Comparison of ENCODE assay signal across 13 cellular contexts in genomic region chr4:38387348-38387747, GRCh38.
DNase-seq lines count a peak whose midpoint lies in the region; ATAC-seq and TF ChIP-seq lines count a peak whose summit lies in the region.
"Had no signal": no experiment of that assay in that cellular context is flagged by ENCODE, and none has a peak within 500 bp of the region (broad histone marks: within the 10 kb centered on the region; RNA-seq: fewer than 3 reads in every experiment).

No MANE protein-coding gene starts in this region.

- POLR2A ChIA-PET in WTC11 (lab: Charles Lee): interaction anchor here (0.5 kb wide), 1 partner anchor 58 kb away, joined by 3 read pairs; no protein-coding TSS in a partner anchor

- no peak overlapping the region for H3K27ac Mint-ChIP-seq in WTC11
- H3K27ac Mint-ChIP-seq: activated B cell treated with CpG ODN at 0.5 μM for 24 hours; activated naive CD8-positive, alpha-beta T cell treated with anti-CD3 and anti-CD28 coated beads for 36 hours had no signal

- no peaks in the 10 kb centered on the region for H3K27me3 Mint-ChIP-seq in WTC11 (ENCODE audit: low read depth)
- H3K27me3 Mint-ChIP-seq: activated naive CD8-positive, alpha-beta T cell treated with anti-CD3 and anti-CD28 coated beads for 36 hours had no signal

- DNase-seq in DMS79 treated with DMSO at 0.1 percent for 48 hours (lab: John Stamatoyannopoulos, UW) (peak; percentile 75), NCI-H69 (lab: John Stamatoyannopoulos, UW) (peak; percentile 51), fibroblast of peridontal ligament (ENCODE audit: extremely low read depth) (peak; percentile 87), pons (ENCODE audit: low spot score) (peak; percentile 15), WTC11 (ENCODE audit: low spot score) (no peak), T1000 (lab: John Stamatoyannopoulos, UW) (no peak)
- DNase-seq: activated B cell treated with CpG ODN at 0.5 μM for 24 hours; activated naive CD8-positive, alpha-beta T cell treated with anti-CD3 and anti-CD28 coated beads for 36 hours; C1 segment of cervical spinal cord; foreskin fibroblast; NCI-H526 treated with DMSO at 0.1 percent for 48 hours had no signal

- ATAC-seq in WTC11 (no peak), GM19395 (IDR thresholded peaks at IDR 0.05; ENCODE audit: unreplicated experiment) (no peak), GM19397 (IDR thresholded peaks at IDR 0.05; ENCODE audit: unreplicated experiment) (no peak)

- CTCF ChIA-PET in WTC11 (lab: Charles Lee): no interaction called here

- peaks cover 9% of the 10 kb centered on the region for H3K4me1 Mint-ChIP-seq in WTC11
- H3K4me1 Mint-ChIP-seq: activated B cell treated with CpG ODN at 0.5 μM for 24 hours had no signal

- peaks cover 40% of the 10 kb centered on the region for H3K9me3 Mint-ChIP-seq in WTC11

- peaks cover 33% of the 10 kb centered on the region for H3K36me3 Mint-ChIP-seq in WTC11

- no peak for TF ChIP-seq CTCF in WTC11 (IDR thresholded peaks at IDR 0.05)

- no peak overlapping the region for H3K4me3 Mint-ChIP-seq in WTC11
- H3K4me3 Mint-ChIP-seq: activated B cell treated with CpG ODN at 0.5 μM for 24 hours; activated naive CD8-positive, alpha-beta T cell treated with anti-CD3 and anti-CD28 coated beads for 36 hours had no signal

TF ChIP-seq in WTC11, 78 proteins besides CTCF, POLR2A, EP300 and RAD21:
- TF ChIP-seq ZNF396 (CRISPR knock-in tag; IDR thresholded peaks at IDR 0.05; ENCODE audit: borderline replicate concordance): no peak
- no peak for TF ChIP-seq ZNF232 (CRISPR knock-in tag; IDR thresholded peaks at IDR 0.05)
- no peak for TF ChIP-seq ZNF671 (CRISPR knock-in tag; IDR thresholded peaks at IDR 0.05)
- no peak for TF ChIP-seq ELF4 (CRISPR knock-in tag; IDR thresholded peaks at IDR 0.05; ENCODE audit: low read depth)
- no peak for TF ChIP-seq USF1 (CRISPR knock-in tag; IDR thresholded peaks at IDR 0.05)
- no peak for TF ChIP-seq GTF2I (CRISPR knock-in tag; conservative IDR thresholded peaks at IDR 0.05)
- TF ChIP-seq ATF6 (CRISPR knock-in tag; IDR thresholded peaks at IDR 0.05): no peak
- TF ChIP-seq FOXP1 (CRISPR knock-in tag; IDR thresholded peaks at IDR 0.05; ENCODE audit: borderline replicate concordance): no peak
- TF ChIP-seq NFYB (CRISPR knock-in tag; conservative IDR thresholded peaks at IDR 0.05; ENCODE audit: low read depth): no peak

Comparison
In these comparisons a context has a peak if more than half of its experiments do, and no peak if none do; other contexts are left out.
1. DNase-seq: peak in DMS79 treated with DMSO at 0.1 percent for 48 hours (single experiment), NCI-H69 (single experiment), fibroblast of peridontal ligament (single experiment) and pons (single experiment); none in WTC11 (single experiment) and T1000 (single experiment).